13 cellular contexts compared by ENCODE assay signal in genomic region chr5:66661149-66661548, GRCh38.
DNase-seq lines count a peak whose midpoint lies in the region; ATAC-seq and TF ChIP-seq lines count a peak whose summit lies in the region.
"Had no signal": no experiment of that assay in that cellular context is flagged by ENCODE, and none has a peak within 500 bp of the region (broad histone marks: within the 10 kb centered on the region; RNA-seq: fewer than 3 reads in every experiment).

No MANE protein-coding gene starts in this region.

- H3K27me3 Mint-ChIP-seq in activated T-cell treated with anti-CD3 and anti-CD28 coated beads, Interleukin-2, amount 50 U/mL, for 4 hours (ENCODE audit: low read depth) = peaks cover 2% of the 10 kb centered on the region

- no peak overlapping the region for H3K9ac ChIP-seq in fibroblast of lung (ENCODE audit: insufficient read depth, low read length)

- no peak for ATAC-seq in GM21723 (IDR thresholded peaks at IDR 0.05; ENCODE audit: unreplicated experiment)
- no peak for ATAC-seq in activated T-cell treated with anti-CD3 and anti-CD28 coated beads, Interleukin-2, amount 50 U/mL, for 4 hours

- H2AFZ ChIP-seq in fibroblast of lung (ENCODE audit: low read length) = no peak overlapping the region

- H3K79me2 ChIP-seq in fibroblast of lung (ENCODE audit: control insufficient read depth, insufficient read depth, low read length) = no peaks in the 10 kb centered on the region

- no peaks in the 10 kb centered on the region for H3K4me1 Mint-ChIP-seq in activated T-cell treated with anti-CD3 and anti-CD28 coated beads, Interleukin-2, amount 50 U/mL, for 4 hours (ENCODE audit: low read depth)
- H3K4me1 Mint-ChIP-seq: CD14-positive monocyte had no signal

- H3K4me2 ChIP-seq in fibroblast of lung (ENCODE audit: extremely low read depth, insufficient read depth, low read length) = no peak overlapping the region

- no peaks in the 10 kb centered on the region for H3K9me3 Mint-ChIP-seq in activated T-cell treated with anti-CD3 and anti-CD28 coated beads, Interleukin-2, amount 50 U/mL, for 4 hours

- H3K4me3 ChIP-seq in fibroblast of lung (replicated peaks in 1 of 4; ENCODE audit: control extremely low read depth in 1 of 4, insufficient read depth in 1 of 4, low read depth in 3 of 4, low read length in 4 of 4) = no peak overlapping the region

- H3K27ac ChIP-seq in fibroblast of lung (ENCODE audit: insufficient read depth, low read length) = no peak overlapping the region

- no peaks in the 10 kb centered on the region for H3K36me3 ChIP-seq in fibroblast of lung (ENCODE audit: control insufficient read depth, insufficient read depth, low read length)

- in situ Hi-C loops in GM13976 (cut with MboI; ENCODE audit: low sequenced_read_pairs, unreplicated experiment) = no loop called here

- no peaks in the 10 kb centered on the region for H3K36me3 Mint-ChIP-seq in activated T-cell treated with anti-CD3 and anti-CD28 coated beads, Interleukin-2, amount 50 U/mL, for 4 hours (ENCODE audit: insufficient read depth)
- H3K36me3 Mint-ChIP-seq: CD14-positive monocyte had no signal

- H3K4me1 ChIP-seq in fibroblast of lung (ENCODE audit: control insufficient read depth, extremely low read depth, insufficient read depth, low read length) = no peaks in the 10 kb centered on the region

- TF ChIP-seq CTCF in fibroblast of lung (conservative IDR thresholded peaks at IDR 0.05 in 1 of 2, IDR thresholded peaks at IDR 0.05 in 1 of 2; ENCODE audit: low read depth in 1 of 2, low read length in 2 of 2) (no peak), GM13976 (IDR thresholded peaks at IDR 0.05; ENCODE audit: borderline replicate concordance, control extremely low read depth, extremely low read depth, insufficient read depth, missing control alignments) (no peak)

- DNase-seq in Ammon's horn (ENCODE audit: low spot score) (peak; percentile 32), NCI-H146 (lab: John Stamatoyannopoulos, UW) (peak; percentile 58), fibroblast of lung (ENCODE audit: low read depth in 2 of 2) (peak; percentile 85 to 94), myocyte (ENCODE audit: low read depth) (peak; percentile 66), GM13976 (ENCODE audit: low spot score) (no peak), occipital lobe (lab: John Stamatoyannopoulos, UW) (no peak)
- no peak for DNase-seq in activated T-cell treated with anti-CD3 and anti-CD28 coated beads, Interleukin-2, amount 50 U/mL, for 4 hours
- DNase-seq: activated CD4-positive, CD25-positive, alpha-beta regulatory T cell treated with anti-CD3 and anti-CD28 coated beads, Interleukin-2, amount 50 U/mL, for 72 hours; cortex of kidney; Kasumi-1 had no signal

- no peaks in the 10 kb centered on the region for H4K20me1 ChIP-seq in fibroblast of lung (ENCODE audit: control insufficient read depth, extremely low read depth, insufficient read depth, low read length)

- H3K9me3 ChIP-seq in fibroblast of lung (ENCODE audit: control insufficient read depth, insufficient read depth, low read depth, low read length) = no peaks in the 10 kb centered on the region

- H3K27me3 ChIP-seq in fibroblast of lung (ENCODE audit: control insufficient read depth, insufficient read depth, low read length) = no peaks in the 10 kb centered on the region

- H3K4me3 Mint-ChIP-seq in activated T-cell treated with anti-CD3 and anti-CD28 coated beads, Interleukin-2, amount 50 U/mL, for 4 hours = no peak overlapping the region
- H3K4me3 Mint-ChIP-seq: CD14-positive monocyte, memory B cell had no signal

Comparison
In these comparisons a context has a peak if more than half of its experiments do, and no peak if none do; other contexts are left out.
1. DNase-seq: peak in Ammon's horn (single experiment), NCI-H146 (single experiment), fibroblast of lung (2 of 2) and myocyte (single experiment); none in GM13976 (single experiment), activated T-cell treated with anti-CD3 and anti-CD28 coated beads, Interleukin-2, amount 50 U/mL, for 4 hours (single experiment) and occipital lobe (single experiment).